ENCODE assay signal across 1 cellular context in the genomic region with DNA sequence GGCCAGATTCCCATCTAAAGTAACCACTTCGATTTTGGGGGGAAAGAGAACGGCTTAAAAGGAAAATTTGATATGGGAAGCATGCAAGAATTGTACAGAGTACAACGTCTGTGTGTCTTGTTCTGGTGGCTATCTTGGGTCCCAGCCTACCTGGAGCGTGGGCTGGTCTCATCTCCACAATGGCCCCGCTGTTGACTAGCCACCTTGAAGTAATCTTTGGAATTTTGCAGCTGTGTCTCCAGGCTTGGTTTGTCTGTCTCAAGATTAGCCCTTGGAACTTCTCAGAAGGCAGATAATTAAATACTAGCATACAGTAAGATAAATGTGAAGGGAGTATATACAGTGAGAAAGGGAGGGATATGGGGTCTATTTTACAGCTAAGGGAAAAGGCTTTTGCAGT.
TF ChIP-seq lines count a peak whose summit lies in the region.

No MANE protein-coding gene starts in this region.

TF ChIP-seq in HEK293T, 16 proteins besides CTCF, POLR2A, EP300 and RAD21:
- TF ChIP-seq ZNF384 (IDR thresholded peaks at IDR 0.05): no peak
- no peak for TF ChIP-seq ARNT (IDR thresholded peaks at IDR 0.05)
- TF ChIP-seq TARDBP (IDR thresholded peaks at IDR 0.05): no peak
- no peak for TF ChIP-seq NFRKB (IDR thresholded peaks at IDR 0.05)
- no peak for TF ChIP-seq ELF4 (IDR thresholded peaks at IDR 0.05)
- TF ChIP-seq FOXM1 (IDR thresholded peaks at IDR 0.05; ENCODE audit: borderline replicate concordance): no peak
- no peak for TF ChIP-seq BHLHE40 (IDR thresholded peaks at IDR 0.05; ENCODE audit: borderline replicate concordance)
- no peak for TF ChIP-seq SP1 (IDR thresholded peaks at IDR 0.05)
- TF ChIP-seq HDGF (IDR thresholded peaks at IDR 0.05; ENCODE audit: borderline replicate concordance): no peak
